ENCODE assay signal across 8 cellular contexts in genomic region chr3:184361932-184362667, GRCh38. TPM values are rescaled to one million over a fixed set of nuclear protein-coding genes. Genes with fewer than 3 reads are reported as not detected.
DNase-seq lines count a peak whose midpoint lies in the region; ATAC-seq and TF ChIP-seq lines count a peak whose summit lies in the region.

No MANE protein-coding gene starts in this region.

- H3K36me3 Mint-ChIP-seq in HFFc6 (ENCODE audit: low read depth) = peaks cover 18% of the 10 kb centered on the region
- H3K36me3 Mint-ChIP-seq in activated CD8-positive, alpha-beta T cell treated with anti-CD3 and anti-CD28 coated beads for 36 hours (ENCODE audit: low read depth) = peaks cover 30% of the 10 kb centered on the region
- peaks cover 18% of the 10 kb centered on the region for H3K36me3 Mint-ChIP-seq in endothelial cell (ENCODE audit: low read depth, unreplicated experiment)

- H3K36me3 ChIP-seq in ES-I3 (ENCODE audit: insufficient read depth, low read length) = no peaks in the 10 kb centered on the region
- peaks cover 24 to 29% of the 10 kb centered on the region in 2 donors for H3K36me3 ChIP-seq in mucosa of rectum (ENCODE audit: control insufficient read depth in 2 of 2, insufficient read depth in 2 of 2, low read length in 2 of 2)

- CTCF ChIA-PET in activated CD8-positive, alpha-beta T cell treated with anti-CD3 and anti-CD28 coated beads for 36 hours (lab: Charles Lee) = interaction anchor here (1.0 to 6.6 kb wide), 3 partner anchors 10 to 152 kb away, joined by 3 to 29 read pairs (median 6); partner anchors contain the start of gene EEF1AKMT4

- no peaks in the 10 kb centered on the region for H3K9me3 ChIP-seq in ES-I3 (ENCODE audit: control insufficient read depth, insufficient read depth, low read length)
- no peaks in the 10 kb centered on the region for H3K9me3 ChIP-seq in mucosa of rectum (ENCODE audit: control insufficient read depth in 2 of 2, low read length in 2 of 2)

- H3K4me1 Mint-ChIP-seq in HFFc6 (ENCODE audit: low read depth) (peaks cover 37% of the 10 kb centered on the region), endothelial cell (ENCODE audit: unreplicated experiment) (peaks cover 18% of the 10 kb centered on the region)
- peaks cover 31% of the 10 kb centered on the region for H3K4me1 Mint-ChIP-seq in activated CD8-positive, alpha-beta T cell treated with anti-CD3 and anti-CD28 coated beads for 36 hours (ENCODE audit: low read depth)

- H3K9ac ChIP-seq in ES-I3 (ENCODE audit: low read depth, low read length) (peak overlapping the region; percentile 85), mucosa of rectum (ENCODE audit: low read depth in 1 of 2, low read length in 2 of 2) (peak overlapping the region; percentile 94 to 98)

- peak overlapping the region; percentile 97 to 99 for H3K27ac ChIP-seq in mucosa of rectum (ENCODE audit: low read depth in 2 of 2, low read length in 2 of 2)

- H3K9me3 Mint-ChIP-seq in HFFc6 (no peaks in the 10 kb centered on the region), endothelial cell (ENCODE audit: unreplicated experiment) (no peaks in the 10 kb centered on the region)
- H3K9me3 Mint-ChIP-seq in activated CD8-positive, alpha-beta T cell treated with anti-CD3 and anti-CD28 coated beads for 36 hours = no peaks in the 10 kb centered on the region

- DNase-seq in HFFc6 (peak; percentile 53), NCI-H2196 treated with DMSO at 0.1 percent for 48 hours (lab: John Stamatoyannopoulos, UW; ENCODE audit: unreplicated experiment) (peak; percentile 99), endothelial cell (ENCODE audit: low spot score) (peak; percentile 44)
- peak; percentile 69 for DNase-seq in activated CD8-positive, alpha-beta T cell treated with anti-CD3 and anti-CD28 coated beads for 36 hours
- peak; percentile 42 for DNase-seq in stimulated activated naive CD4-positive, alpha-beta T cell treated with Interleukin-2 at 50 U/mL for 16 hours (lab: John Stamatoyannopoulos, UW)

- H3K4me3 Mint-ChIP-seq in HFFc6 (peak overlapping the region; percentile 99), endothelial cell (ENCODE audit: unreplicated experiment) (peak overlapping the region; percentile 93)
- peak overlapping the region; percentile 93 for H3K4me3 Mint-ChIP-seq in activated CD8-positive, alpha-beta T cell treated with anti-CD3 and anti-CD28 coated beads for 36 hours

- peak overlapping the region; percentile 87 to 89 for H3K4me3 ChIP-seq in mucosa of rectum (ENCODE audit: low read length in 2 of 2)

- intact Hi-C loops in activated CD8-positive, alpha-beta T cell treated with anti-CD3 and anti-CD28 coated beads for 36 hours (cut with micrococcal nuclease) = no loop called here

- POLR2A ChIA-PET in activated CD8-positive, alpha-beta T cell treated with anti-CD3 and anti-CD28 coated beads for 36 hours (lab: Charles Lee) = interaction anchor here (0.9 to 3.0 kb wide), 9 partner anchors 10 to 112 kb away, joined by 3 to 13 read pairs (median 4); no protein-coding TSS in a partner anchor

- H3K4me1 ChIP-seq in ES-I3 (ENCODE audit: insufficient read depth, low read length) = peaks cover 8% of the 10 kb centered on the region
- peaks cover 20 to 27% of the 10 kb centered on the region in 2 donors for H3K4me1 ChIP-seq in mucosa of rectum (ENCODE audit: control insufficient read depth in 2 of 2, insufficient read depth in 2 of 2, low read length in 2 of 2)

- TF ChIP-seq CTCF in HFFc6 (IDR thresholded peaks at IDR 0.05) (no peak), endothelial cell (IDR thresholded peaks at IDR 0.05; ENCODE audit: unreplicated experiment) (no peak)
- no peak for TF ChIP-seq CTCF in activated CD8-positive, alpha-beta T cell treated with anti-CD3 and anti-CD28 coated beads for 36 hours (IDR thresholded peaks at IDR 0.05)

- H3K27ac Mint-ChIP-seq in HFFc6 (peak overlapping the region; percentile 99), endothelial cell (ENCODE audit: unreplicated experiment) (peak overlapping the region; percentile 93)
- peak overlapping the region; percentile 94 for H3K27ac Mint-ChIP-seq in activated CD8-positive, alpha-beta T cell treated with anti-CD3 and anti-CD28 coated beads for 36 hours

- H3K27me3 ChIP-seq in mucosa of rectum (ENCODE audit: control insufficient read depth in 2 of 2, insufficient read depth in 2 of 2, low read length in 2 of 2) = no peaks in the 10 kb centered on the region

- H3K27me3 Mint-ChIP-seq in HFFc6 (ENCODE audit: insufficient read depth) (peaks cover 6% of the 10 kb centered on the region), endothelial cell (ENCODE audit: unreplicated experiment) (peaks cover 9% of the 10 kb centered on the region)
- H3K27me3 Mint-ChIP-seq in activated CD8-positive, alpha-beta T cell treated with anti-CD3 and anti-CD28 coated beads for 36 hours = no peaks in the 10 kb centered on the region

- ATAC-seq in activated CD8-positive, alpha-beta T cell treated with anti-CD3 and anti-CD28 coated beads for 36 hours = peak; percentile 21
- no peak for ATAC-seq in HG02840 (IDR thresholded peaks at IDR 0.05; ENCODE audit: low FRiP score, unreplicated experiment)

RNA-seq across cellular contexts. Expression of gene POLR2H, which starts 0.6 kb away (rescaled TPM):
- 10 to 100 TPM; 45.4 to 68.6 (median 50.1) TPM for total RNA-seq in HFFc6 (2021; fragmentation: NEBNext Ultra II Directional; extraction: Animal tissue kit (Norgen Biotek cat#: 25700))
- 100 to 1,000 TPM; 166 to 169 TPM for total RNA-seq in activated CD8-positive, alpha-beta T cell treated with anti-CD3 and anti-CD28 coated beads for 36 hours
- 56.1 TPM for total RNA-seq in endothelial cell (ENCODE audit: unreplicated experiment)

RNA-seq across cellular contexts. Expression of gene CLCN2, which starts 0.7 kb away (rescaled TPM):
- total RNA-seq in HFFc6 (2021; fragmentation: NEBNext Ultra II Directional; extraction: Animal tissue kit (Norgen Biotek cat#: 25700)) = 1 to 10 TPM; 3.4 to 5.1 (median 4.2) TPM
- total RNA-seq in activated CD8-positive, alpha-beta T cell treated with anti-CD3 and anti-CD28 coated beads for 36 hours = 1 to 10 TPM; 4.0 to 4.2 TPM
- 6.3 TPM for total RNA-seq in endothelial cell (ENCODE audit: unreplicated experiment)

RNA-seq across cellular contexts. Expression of gene THPO, which starts 15.9 kb away (rescaled TPM):
- total RNA-seq in HFFc6 (2021; fragmentation: NEBNext Ultra II Directional; extraction: Animal tissue kit (Norgen Biotek cat#: 25700)) = not detected
- total RNA-seq in activated CD8-positive, alpha-beta T cell treated with anti-CD3 and anti-CD28 coated beads for 36 hours = not detected
- total RNA-seq in endothelial cell (ENCODE audit: unreplicated experiment) = 0.28 TPM

RNA-seq across cellular contexts. Expression of gene CHRD, which starts 17.8 kb away (rescaled TPM):
- total RNA-seq in HFFc6 (2021; fragmentation: NEBNext Ultra II Directional; extraction: Animal tissue kit (Norgen Biotek cat#: 25700)) = under 1 TPM in 4 of 6 experiments, not detected in 2; 0.09 to 0.31 (median 0.19) TPM
- total RNA-seq in activated CD8-positive, alpha-beta T cell treated with anti-CD3 and anti-CD28 coated beads for 36 hours = not detected
- total RNA-seq in endothelial cell (ENCODE audit: unreplicated experiment) = 2.4 TPM

RNA-seq across cellular contexts. Expression of gene FAM131A, which starts 24.7 kb away (rescaled TPM):
- 10 to 100 TPM; 11.2 to 13.6 (median 11.9) TPM for total RNA-seq in HFFc6 (2021; fragmentation: NEBNext Ultra II Directional; extraction: Animal tissue kit (Norgen Biotek cat#: 25700))
- 1 to 10 TPM; 4.0 to 5.5 TPM for total RNA-seq in activated CD8-positive, alpha-beta T cell treated with anti-CD3 and anti-CD28 coated beads for 36 hours
- total RNA-seq in endothelial cell (ENCODE audit: unreplicated experiment) = 15.8 TPM

Comparison
In these comparisons a context has a peak if more than half of its experiments do, and no peak if none do; other contexts are left out.
1. DNase-seq: peak in every context shown above with its lines; median percentile 99 in NCI-H2196 treated with DMSO at 0.1 percent for 48 hours; 69 in activated CD8-positive, alpha-beta T cell treated with anti-CD3 and anti-CD28 coated beads for 36 hours; 53 in HFFc6; 44 in endothelial cell; 42 in stimulated activated naive CD4-positive, alpha-beta T cell treated with Interleukin-2 at 50 U/mL for 16 hours.